28 cellular contexts compared by ENCODE assay signal in genomic region chr20:5729348-5729747, GRCh38. TPM values are rescaled to one million over a fixed set of nuclear protein-coding genes. Genes with fewer than 3 reads are reported as not detected.
A peak's percentile ranks its signal among the peaks of the same experiment; 100 is the strongest.
DNase-seq lines count a peak whose midpoint lies in the region; ATAC-seq and TF ChIP-seq lines count a peak whose summit lies in the region.
"Had no signal": no experiment of that assay in that cellular context is flagged by ENCODE, and none has a peak within 500 bp of the region (broad histone marks: within the 10 kb centered on the region; RNA-seq: fewer than 3 reads in every experiment).

No MANE protein-coding gene starts in this region.

- H3K27ac Mint-ChIP-seq in osteocyte (ENCODE audit: unreplicated experiment) = peak overlapping the region; percentile 56
- H3K27ac Mint-ChIP-seq in endothelial cell (ENCODE audit: unreplicated experiment) = no peak overlapping the region
- H3K27ac Mint-ChIP-seq: activated CD4-positive, alpha-beta T cell treated with anti-CD3 and anti-CD28 coated beads for 36 hours; activated CD8-positive, alpha-beta T cell treated with anti-CD3 and anti-CD28 coated beads, Interleukin-2, amount 10 ng/mL, durations not matched to agents 7 days and 5 days; nephron progenitor cell; stimulated activated memory B cell treated with anti-CD40 and anti-IgM and Interleukin-4, amounts not matched to agents 10 μg/mL and 1 μg/mL and 100 μg/mL, for 72 hours had no signal

- no peak overlapping the region for H2AFZ ChIP-seq in PC-3 (ENCODE audit: low read length)

- H3K36me3 Mint-ChIP-seq in osteocyte (ENCODE audit: unreplicated experiment) (no peaks in the 10 kb centered on the region), endothelial cell (ENCODE audit: low read depth, unreplicated experiment) (no peaks in the 10 kb centered on the region)
- H3K36me3 Mint-ChIP-seq: stimulated activated memory B cell treated with anti-CD40 and anti-IgM and Interleukin-4, amounts not matched to agents 10 μg/mL and 1 μg/mL and 100 μg/mL, for 72 hours had no signal

- H4K20me1 ChIP-seq in PC-3 (ENCODE audit: low read length) = no peaks in the 10 kb centered on the region
- H4K20me1 ChIP-seq: BLaER1 had no signal

- TF ChIP-seq CTCF in AG09319 (IDR thresholded peaks at IDR 0.05; ENCODE audit: low read depth, low read length) (no peak), PC-3 (conservative IDR thresholded peaks at IDR 0.05; ENCODE audit: low read depth, low read length) (no peak), esophagus muscularis mucosa (IDR thresholded peaks at IDR 0.05) (no peak), osteocyte (IDR thresholded peaks at IDR 0.05) (no peak), endothelial cell (IDR thresholded peaks at IDR 0.05; ENCODE audit: unreplicated experiment) (no peak)

- H3K27me3 Mint-ChIP-seq in osteocyte (ENCODE audit: unreplicated experiment) = peaks cover 36% of the 10 kb centered on the region
- H3K27me3 Mint-ChIP-seq in endothelial cell (ENCODE audit: unreplicated experiment) = no peaks in the 10 kb centered on the region
- H3K27me3 Mint-ChIP-seq: activated CD4-positive, alpha-beta T cell treated with anti-CD3 and anti-CD28 coated beads for 36 hours had no signal

- no peak overlapping the region for H3K4me3 Mint-ChIP-seq in osteocyte (ENCODE audit: unreplicated experiment)
- H3K4me3 Mint-ChIP-seq in endothelial cell (ENCODE audit: unreplicated experiment) = no peak overlapping the region
- H3K4me3 Mint-ChIP-seq: activated CD4-positive, alpha-beta T cell treated with anti-CD3 and anti-CD28 coated beads for 36 hours; activated CD8-positive, alpha-beta T cell treated with anti-CD3 and anti-CD28 coated beads, Interleukin-2, amount 10 ng/mL, durations not matched to agents 7 days and 5 days; nephron progenitor cell; stimulated activated memory B cell treated with anti-CD40 and anti-IgM and Interleukin-4, amounts not matched to agents 10 μg/mL and 1 μg/mL and 100 μg/mL, for 72 hours had no signal

- intact Hi-C loops in PC-3 (cut with micrococcal nuclease) (no loop called here), esophagus muscularis mucosa (cut with DNase I) (loop anchor here (10.0 kb wide), 1 partner anchor 55 kb away; no protein-coding TSS in a partner anchor)

- H3K4me2 ChIP-seq in PC-3 (ENCODE audit: low read length) = peak overlapping the region; percentile 23
- H3K4me2 ChIP-seq: BLaER1 had no signal

- H3F3A ChIP-seq in PC-3 (ENCODE audit: low read length, unreplicated experiment) = peaks cover 10% of the 10 kb centered on the region

- H3K27ac ChIP-seq in PC-3 (ENCODE audit: low read length) = peak overlapping the region; percentile 28
- H3K27ac ChIP-seq in esophagus muscularis mucosa (replicated peaks in 1 of 4) = peak overlapping the region in 3 of 4 donors; percentile 75 to 83 (median 82)
- H3K27ac ChIP-seq: BLaER1, breast epithelium, ovary, SJSA1, suprapubic skin had no signal

- no peaks in the 10 kb centered on the region for H3K36me3 ChIP-seq in PC-3 (ENCODE audit: low read depth, low read length)
- no peaks in the 10 kb centered on the region for H3K36me3 ChIP-seq in esophagus muscularis mucosa
- H3K36me3 ChIP-seq: BLaER1, breast epithelium, ovary, SJSA1, suprapubic skin had no signal

- H3K9ac ChIP-seq in PC-3 (ENCODE audit: low read length) = no peak overlapping the region
- H3K9ac ChIP-seq: BLaER1 had no signal

- CTCF ChIA-PET in PC-3 (lab: Charles Lee) = no interaction called here

- WGBS in esophagus muscularis mucosa = 61% methylated on average over 2 of the region's 2 CpGs

- H3K9me2 ChIP-seq in PC-3 (replicated peaks; ENCODE audit: low read length) = no peaks in the 10 kb centered on the region

- H3K4me3 ChIP-seq in PC-3 (ENCODE audit: low read length) (no peak overlapping the region), esophagus muscularis mucosa (no peak overlapping the region)
- H3K4me3 ChIP-seq: BLaER1, breast epithelium, ovary, SJSA1, suprapubic skin had no signal

- H3K27me3 ChIP-seq in PC-3 (ENCODE audit: low read length) (no peaks in the 10 kb centered on the region), esophagus muscularis mucosa (no peaks in the 10 kb centered on the region)
- H3K27me3 ChIP-seq: BLaER1, breast epithelium, ovary, SJSA1, suprapubic skin had no signal

- no TSS peak for BruUV-seq in PC-3 (replicated peaks; lab: Mats Ljungman, UMichigan)

- ATAC-seq in PC-3 (peak; percentile 59), esophagus mucosa (no peak)
- ATAC-seq: activated CD4-positive, alpha-beta T cell treated with anti-CD3 and anti-CD28 coated beads for 36 hours; activated CD8-positive, alpha-beta T cell treated with anti-CD3 and anti-CD28 coated beads, Interleukin-2, amount 10 ng/mL, durations not matched to agents 7 days and 5 days; stimulated activated memory B cell treated with anti-CD40 and anti-IgM and Interleukin-4, amounts not matched to agents 10 μg/mL and 1 μg/mL and 100 μg/mL, for 72 hours had no signal

- H3K4me1 Mint-ChIP-seq in osteocyte (ENCODE audit: unreplicated experiment) (peaks cover 27% of the 10 kb centered on the region), endothelial cell (ENCODE audit: unreplicated experiment) (peaks cover 13% of the 10 kb centered on the region)
- H3K4me1 Mint-ChIP-seq: nephron progenitor cell; stimulated activated memory B cell treated with anti-CD40 and anti-IgM and Interleukin-4, amounts not matched to agents 10 μg/mL and 1 μg/mL and 100 μg/mL, for 72 hours had no signal

- peaks cover 7% of the 10 kb centered on the region for H3K9me3 Mint-ChIP-seq in osteocyte (ENCODE audit: unreplicated experiment)
- no peaks in the 10 kb centered on the region for H3K9me3 Mint-ChIP-seq in endothelial cell (ENCODE audit: unreplicated experiment)
- H3K9me3 Mint-ChIP-seq: nephron progenitor cell had no signal

- H3K9me3 ChIP-seq in PC-3 (ENCODE audit: low read length) = no peaks in the 10 kb centered on the region
- no peaks in the 10 kb centered on the region for H3K9me3 ChIP-seq in esophagus muscularis mucosa
- H3K9me3 ChIP-seq: breast epithelium, ovary, SJSA1, suprapubic skin had no signal

- TF ChIP-seq POLR2A in esophagus muscularis mucosa (IDR thresholded peaks at IDR 0.05; ENCODE audit: low read depth) = no peak

- peaks cover 27% of the 10 kb centered on the region for H3K4me1 ChIP-seq in PC-3 (ENCODE audit: insufficient read depth, low read length)
- peaks cover 7 to 52% (median 40%) of the 10 kb centered on the region in 4 donors for H3K4me1 ChIP-seq in esophagus muscularis mucosa
- H3K4me1 ChIP-seq: breast epithelium had no signal

- POLR2A ChIA-PET in PC-3 (lab: Charles Lee; ENCODE audit: unreplicated experiment) = no interaction called here

- TF ChIP-seq EP300 in esophagus muscularis mucosa (IDR thresholded peaks at IDR 0.05) = no peak

- H3K79me2 ChIP-seq in PC-3 (ENCODE audit: low read length) = no peaks in the 10 kb centered on the region

- DNase-seq in AG09319 (ENCODE audit: extremely low read depth, low read depth) (peak; percentile 71), PC-3 (peak; percentile 50), esophagus muscularis mucosa (ENCODE audit: extremely low spot score) (no peak), osteocyte (ENCODE audit: extremely low spot score, unreplicated experiment) (no peak), NCI-H2029 (lab: John Stamatoyannopoulos, UW) (no peak), endothelial cell (ENCODE audit: low spot score) (no peak)
- DNase-seq: ACHN; activated CD4-positive, alpha-beta T cell treated with anti-CD3 and anti-CD28 coated beads for 36 hours; activated CD8-positive, alpha-beta T cell treated with anti-CD3 and anti-CD28 coated beads, Interleukin-2, amount 10 ng/mL, durations not matched to agents 7 days and 5 days; activated naive CD4-positive, alpha-beta T cell treated with anti-CD3 and anti-CD28 coated beads, Interleukin-2, amount 50 U/mL, for 16 hours; amniotic stem cell; DMS 273 treated with DMSO at 0.1 percent for 48 hours; effector CD4-positive, alpha-beta T cell; erythroblast; glutamatergic neuron; NCI-H1436 treated with DMSO at 0.1 percent for 48 hours; NCI-H2107; NCI-H446; NCI-H748 treated with DMSO at 0.1 percent for 48 hours; nephron progenitor cell; ovary; T-helper 9 cell had no signal

RNA-seq across cellular contexts. Expression of gene SHLD1, which starts 20.9 kb away (rescaled TPM):
- total RNA-seq in PC-3 (2014; rRNA removed) (3.4 and 5.1 TPM in 2 replicates), esophagus muscularis mucosa (1 to 10 TPM; 1.7 to 4.6 (median 2.6) TPM), osteocyte (3.6 and 4.1 TPM in 2 replicates), esophagus mucosa (6.4 TPM), endothelial cell (ENCODE audit: unreplicated experiment) (7.1 TPM)

Comparison
In these comparisons a context has a peak if more than half of its experiments do, and no peak if none do; other contexts are left out.
1. DNase-seq: peak in AG09319 (single experiment) and PC-3 (single experiment); none in esophagus muscularis mucosa (single experiment), osteocyte (single experiment), NCI-H2029 (single experiment) and endothelial cell (single experiment).